10 cellular contexts compared by ENCODE assay signal in genomic region chr16:84597518-84598390, GRCh38. TPM values are rescaled to one million over a fixed set of nuclear protein-coding genes. Genes with fewer than 3 reads are reported as not detected.
DNase-seq lines count a peak whose midpoint lies in the region; ATAC-seq, FAIRE-seq and TF ChIP-seq lines count a peak whose summit lies in the region.
"Had no signal": no experiment of that assay in that cellular context is flagged by ENCODE, and none has a peak within 500 bp of the region (broad histone marks: within the 10 kb centered on the region; RNA-seq: fewer than 3 reads in every experiment).

No MANE protein-coding gene starts in this region.

- H3K9ac ChIP-seq in kidney (ENCODE audit: low read length in 2 of 2), result peak overlapping the region in 1 of 2 donors; percentile 60

- H3K27ac ChIP-seq in kidney (ENCODE audit: low read depth in 2 of 2, low read length in 2 of 2), result peak overlapping the region; percentile 7 to 65
- no peak overlapping the region for H3K27ac ChIP-seq in testis

- no peaks in the 10 kb centered on the region for H3K36me3 ChIP-seq in kidney (ENCODE audit: control insufficient read depth in 1 of 2, insufficient read depth in 2 of 2, low read length in 2 of 2)
- no peaks in the 10 kb centered on the region for H3K36me3 ChIP-seq in testis (ENCODE audit: low read depth, missing control alignments)
- H3K36me3 ChIP-seq in HAP-1 (replicated peaks), result no peaks in the 10 kb centered on the region

- DNase-seq in activated CD4-positive, alpha-beta T cell treated with anti-CD3 and anti-CD28 coated beads for 36 hours, result peak; percentile 64
- no peak for DNase-seq in activated CD4-positive, alpha-beta T cell treated with anti-CD3 and anti-CD28 coated beads for 4 hours
- peak; percentile 47 to 58 for DNase-seq in activated CD4-positive, alpha-beta T cell treated with anti-CD3 and anti-CD28 coated beads, Interleukin-2, amount 50 U/mL, for 48 hours
- DNase-seq in kidney (no peak), testis (no peak), HAP-1 (ENCODE audit: low spot score in 2 of 2) (no peak)
- DNase-seq: left cardiac atrium, SW 1271 had no signal

- in situ Hi-C loops in HAP-1 (cut with MboI; ENCODE audit: low sequenced_read_pairs), result no loop called here

- H3K9me3 Mint-ChIP-seq in activated CD4-positive, alpha-beta T cell treated with anti-CD3 and anti-CD28 coated beads for 36 hours (ENCODE audit: low read depth), result no peaks in the 10 kb centered on the region
- H3K9me3 Mint-ChIP-seq in stimulated activated naive CD8-positive, alpha-beta T cell treated with anti-CD3 and anti-CD28 coated beads, Interleukin-15, Interleukin-2, amounts not matched to agents 100 ng/mL and 50 ng/mL, for 24 hours, result no peaks in the 10 kb centered on the region

- H3K4me1 ChIP-seq in kidney (ENCODE audit: control insufficient read depth in 1 of 2, insufficient read depth in 1 of 2, low read depth in 1 of 2, low read length in 2 of 2) (peaks cover 3 to 49% of the 10 kb centered on the region in 2 donors), testis (peaks cover 12% of the 10 kb centered on the region), HAP-1 (0 out of 2 replicates have a peak, but pooled peaks cover 4% of the 10 kb centered on the region)

- H3K27ac Mint-ChIP-seq in activated CD4-positive, alpha-beta T cell treated with anti-CD3 and anti-CD28 coated beads for 36 hours, result peak overlapping the region; percentile 97
- peak overlapping the region; percentile 99 for H3K27ac Mint-ChIP-seq in stimulated activated naive CD8-positive, alpha-beta T cell treated with anti-CD3 and anti-CD28 coated beads, Interleukin-15, Interleukin-2, amounts not matched to agents 100 ng/mL and 50 ng/mL, for 24 hours

- no peak for TF ChIP-seq CTCF in kidney (IDR thresholded peaks at IDR 0.05; ENCODE audit: borderline replicate concordance, extremely low read depth, insufficient read depth)
- TF ChIP-seq CTCF in testis (IDR thresholded peaks at IDR 0.05), result no peak

- POLR2A ChIA-PET in activated CD4-positive, alpha-beta T cell treated with anti-CD3 and anti-CD28 coated beads for 36 hours (lab: Charles Lee), result interaction anchor here (0.6 to 0.8 kb wide), 3 partner anchors 10 to 453 kb away, joined by 3 read pairs; no protein-coding TSS in a partner anchor

- CTCF ChIA-PET in activated CD4-positive, alpha-beta T cell treated with anti-CD3 and anti-CD28 coated beads for 36 hours (lab: Charles Lee), result interaction anchor here (0.7 to 8.3 kb wide), 4 partner anchors 8 to 21 kb away, joined by 3 to 87 read pairs (median 4); partner anchors contain the start of gene COTL1

- no peak overlapping the region for H3K4me3 ChIP-seq in kidney (ENCODE audit: low read length in 2 of 2)
- no peak overlapping the region for H3K4me3 ChIP-seq in testis
- no peak overlapping the region for H3K4me3 ChIP-seq in HAP-1

- intact Hi-C loops in activated CD4-positive, alpha-beta T cell treated with anti-CD3 and anti-CD28 coated beads for 36 hours (cut with DNase I, micrococcal nuclease), result no loop called here
- intact Hi-C loops in kidney (cut with DNase I) (no loop called here), testis (cut with DNase I; ENCODE audit: low total_unique reads) (no loop called here)

- H3K27me3 ChIP-seq in testis (no peaks in the 10 kb centered on the region), HAP-1 (ENCODE audit: low read depth) (no peaks in the 10 kb centered on the region)

- no peak for ATAC-seq in activated CD4-positive, alpha-beta T cell treated with anti-CD3 and anti-CD28 coated beads for 36 hours
- no peak for ATAC-seq in GM19397 (IDR thresholded peaks at IDR 0.05; ENCODE audit: unreplicated experiment)
- ATAC-seq: left cardiac atrium had no signal

- no peak for FAIRE-seq in kidney (lab: Jason Lieb, UNC)

- no peak for TF ChIP-seq POLR2A in testis (IDR thresholded peaks at IDR 0.05)

- peaks cover 30% of the 10 kb centered on the region for H3K36me3 Mint-ChIP-seq in activated CD4-positive, alpha-beta T cell treated with anti-CD3 and anti-CD28 coated beads for 36 hours (ENCODE audit: low read depth)
- peaks cover 62% of the 10 kb centered on the region for H3K36me3 Mint-ChIP-seq in stimulated activated naive CD8-positive, alpha-beta T cell treated with anti-CD3 and anti-CD28 coated beads, Interleukin-15, Interleukin-2, amounts not matched to agents 100 ng/mL and 50 ng/mL, for 24 hours (ENCODE audit: low read depth)

- H3K27me3 Mint-ChIP-seq in activated CD4-positive, alpha-beta T cell treated with anti-CD3 and anti-CD28 coated beads for 36 hours, result no peaks in the 10 kb centered on the region
- H3K27me3 Mint-ChIP-seq in stimulated activated naive CD8-positive, alpha-beta T cell treated with anti-CD3 and anti-CD28 coated beads, Interleukin-15, Interleukin-2, amounts not matched to agents 100 ng/mL and 50 ng/mL, for 24 hours, result no peaks in the 10 kb centered on the region

- WGBS in testis, 2 donors, result 80% methylated on average over 14 of the region's 14 CpGs

- H3K4me1 Mint-ChIP-seq in activated CD4-positive, alpha-beta T cell treated with anti-CD3 and anti-CD28 coated beads for 36 hours, result peaks cover 95% of the 10 kb centered on the region
- H3K4me1 Mint-ChIP-seq in stimulated activated naive CD8-positive, alpha-beta T cell treated with anti-CD3 and anti-CD28 coated beads, Interleukin-15, Interleukin-2, amounts not matched to agents 100 ng/mL and 50 ng/mL, for 24 hours (ENCODE audit: low read depth), result peaks cover 94% of the 10 kb centered on the region

- H3K9me3 ChIP-seq in kidney (ENCODE audit: control insufficient read depth in 1 of 2, low read length in 2 of 2), result no peaks in the 10 kb centered on the region
- no peaks in the 10 kb centered on the region for H3K9me3 ChIP-seq in testis
- no peaks in the 10 kb centered on the region for H3K9me3 ChIP-seq in HAP-1

- peak overlapping the region; percentile 50 for H3K4me3 Mint-ChIP-seq in activated CD4-positive, alpha-beta T cell treated with anti-CD3 and anti-CD28 coated beads for 36 hours
- H3K4me3 Mint-ChIP-seq in stimulated activated naive CD8-positive, alpha-beta T cell treated with anti-CD3 and anti-CD28 coated beads, Interleukin-15, Interleukin-2, amounts not matched to agents 100 ng/mL and 50 ng/mL, for 24 hours, result peak overlapping the region; percentile 74

RNA-seq across cellular contexts. Expression of gene COTL1, which starts 20.1 kb away (rescaled TPM):
- 100 to 1,000 TPM; 353 to 384 TPM for total RNA-seq in activated CD4-positive, alpha-beta T cell treated with anti-CD3 and anti-CD28 coated beads for 36 hours
- total RNA-seq in kidney (122 TPM), testis (100 to 1,000 TPM in 1 of 2 donors, 10 to 100 TPM in 1; 61.9 to 124 TPM)
- polyA plus RNA-seq in kidney (ENCODE audit: insufficient read depth, low read depth, low replicate concordance) (136 TPM), testis (ENCODE audit: insufficient read depth, low read depth, low replicate concordance) (56.9 TPM)

RNA-seq across cellular contexts. Expression of gene KLHL36, which starts 50.6 kb away (rescaled TPM):
- 10 to 100 TPM; 31.1 to 43.2 TPM for total RNA-seq in activated CD4-positive, alpha-beta T cell treated with anti-CD3 and anti-CD28 coated beads for 36 hours
- total RNA-seq in kidney, result 76.6 TPM
- polyA plus RNA-seq in kidney (ENCODE audit: insufficient read depth, low read depth, low replicate concordance), result 13.7 TPM
- total RNA-seq in testis, result 100 to 1,000 TPM; 113 to 129 TPM
- polyA plus RNA-seq in testis (ENCODE audit: insufficient read depth, low read depth, low replicate concordance), result 75.1 TPM

Comparison
In these comparisons a context has a peak if more than half of its experiments do, and no peak if none do; other contexts are left out.
1. DNase-seq: peak in activated CD4-positive, alpha-beta T cell treated with anti-CD3 and anti-CD28 coated beads for 36 hours (single experiment) and activated CD4-positive, alpha-beta T cell treated with anti-CD3 and anti-CD28 coated beads, Interleukin-2, amount 50 U/mL, for 48 hours (2 of 2); none in activated CD4-positive, alpha-beta T cell treated with anti-CD3 and anti-CD28 coated beads for 4 hours (0 of 2), kidney (single experiment), testis (single experiment) and HAP-1 (0 of 2).
2. H3K27ac ChIP-seq: peak in kidney (2 of 2); none in testis (0 of 2).